8 cellular contexts compared by ENCODE assay signal in genomic region chrX:75156537-75156945, GRCh38. TPM values are rescaled to one million over a fixed set of nuclear protein-coding genes. Genes with fewer than 3 reads are reported as not detected.
DNase-seq lines count a peak whose midpoint lies in the region; TF ChIP-seq lines count a peak whose summit lies in the region.

No MANE protein-coding gene starts in this region.

- H3K9ac ChIP-seq in KMS-11: peak overlapping the region; percentile 85; the same call in 1 of the 2 replicates
- peak overlapping the region; percentile 95; the same call in 1 of the 2 replicates for H3K9ac ChIP-seq in iPS-20b (ENCODE audit: low read depth, low read length)
- peak overlapping the region; percentile 89 for H3K9ac ChIP-seq in smooth muscle cell (ENCODE audit: low read depth)

- DNase-seq in NCI-H2029 treated with DMSO at 0.1 percent for 48 hours (lab: John Stamatoyannopoulos, UW): peak; percentile 29
- DNase-seq in NCI-H2029 (lab: John Stamatoyannopoulos, UW): no peak
- no peak for DNase-seq in astrocyte of the cerebellum (ENCODE audit: low read depth)
- no peak for DNase-seq in smooth muscle cell (lab: John Stamatoyannopoulos, UW; ENCODE audit: unreplicated experiment)
- no peak for DNase-seq in NCI-H446 (lab: John Stamatoyannopoulos, UW)
- DNase-seq in NCI-H2196 (lab: John Stamatoyannopoulos, UW; ENCODE audit: unreplicated experiment): no peak

- H3K4me2 ChIP-seq in KMS-11 (peak overlapping the region; percentile 69), smooth muscle cell (peak overlapping the region; percentile 84)

- H3K9me3 ChIP-seq in iPS-20b (ENCODE audit: insufficient read depth, low read depth, low read length) (no peaks in the 10 kb centered on the region), smooth muscle cell (replicated peaks; ENCODE audit: low read depth) (peaks cover 4% of the 10 kb centered on the region)

- H3K36me3 ChIP-seq in KMS-11 (ENCODE audit: insufficient read depth) (no peaks in the 10 kb centered on the region), iPS-20b (ENCODE audit: insufficient read depth, low read depth, low read length) (no peaks in the 10 kb centered on the region), smooth muscle cell (ENCODE audit: low read depth) (no peaks in the 10 kb centered on the region)

- TF ChIP-seq CTCF in KMS-11 (conservative IDR thresholded peaks at IDR 0.05; ENCODE audit: low read depth, low read length) (no peak), astrocyte of the cerebellum (IDR thresholded peaks at IDR 0.05; ENCODE audit: low read depth, low read length, missing control alignments) (no peak), smooth muscle cell (IDR thresholded peaks at IDR 0.05; ENCODE audit: borderline replicate concordance, insufficient read depth, poor library complexity, severe bottlenecking) (no peak)

- H3K27me3 ChIP-seq in KMS-11 (ENCODE audit: insufficient read depth, low read depth): no peaks in the 10 kb centered on the region
- H3K27me3 ChIP-seq in iPS-20b (ENCODE audit: insufficient read depth, low read length): no peaks in the 10 kb centered on the region
- no peaks in the 10 kb centered on the region for H3K27me3 ChIP-seq in smooth muscle cell (ENCODE audit: low read depth)

- no peak overlapping the region for H3K4me3 ChIP-seq in KMS-11 (IDR thresholded peaks at IDR 0.05; ENCODE audit: insufficient read depth, low read depth, low read length)
- peak overlapping the region; percentile 73 for H3K4me3 ChIP-seq in astrocyte of the cerebellum (ENCODE audit: low read depth, low read length)
- H3K4me3 ChIP-seq in iPS-20b (ENCODE audit: low read length): peak overlapping the region; percentile 93
- H3K4me3 ChIP-seq in smooth muscle cell: peak overlapping the region; percentile 72

- in situ Hi-C loops in astrocyte of the cerebellum (cut with HindIII; ENCODE audit: low sequenced_read_pairs): no loop called here

- H3K79me2 ChIP-seq in KMS-11 (ENCODE audit: insufficient read depth, low read depth) (peaks cover 13% of the 10 kb centered on the region; the same call in 1 of the 2 replicates), smooth muscle cell (ENCODE audit: low read depth) (no peaks in the 10 kb centered on the region)

- 59% methylated on average over 7 of the region's 7 CpGs for WGBS in smooth muscle cell (ENCODE audit: low lambda C conversion rate)

- H2AFZ ChIP-seq in KMS-11 (ENCODE audit: low read depth) (peak overlapping the region; percentile 63), smooth muscle cell (ENCODE audit: low read depth) (peak overlapping the region; percentile 96)

- peaks cover 6% of the 10 kb centered on the region for H3K4me1 ChIP-seq in KMS-11 (ENCODE audit: low read depth, poor library complexity, severe bottlenecking)
- H3K4me1 ChIP-seq in iPS-20b (ENCODE audit: insufficient read depth, low read length): peaks cover 8% of the 10 kb centered on the region
- no peaks in the 10 kb centered on the region for H3K4me1 ChIP-seq in smooth muscle cell (ENCODE audit: low read depth)

- H4K20me1 ChIP-seq in KMS-11 (ENCODE audit: insufficient read depth): no peaks in the 10 kb centered on the region
- H4K20me1 ChIP-seq in smooth muscle cell (ENCODE audit: low read depth): no peaks in the 10 kb centered on the region

- H3F3A ChIP-seq in smooth muscle cell (ENCODE audit: low read depth): no peaks in the 10 kb centered on the region

- H3K27ac ChIP-seq in KMS-11 (peak overlapping the region; percentile 89), iPS-20b (ENCODE audit: low read length) (peak overlapping the region; percentile 87), smooth muscle cell (ENCODE audit: low read depth) (peak overlapping the region; percentile 81)

RNA-seq across cellular contexts. Expression of gene ABCB7, which starts 0.5 kb away (rescaled TPM):
- total RNA-seq in smooth muscle cell: 20.6 and 30.7 TPM in 2 replicates
- polyA plus RNA-seq in smooth muscle cell: 8.6 and 9.7 TPM in 2 replicates
